17 cellular contexts compared by ENCODE assay signal in genomic region chr4:173478884-173479283, GRCh38. TPM values are rescaled to one million over a fixed set of nuclear protein-coding genes. Genes with fewer than 3 reads are reported as not detected.
A peak's percentile ranks its signal among the peaks of the same experiment; 100 is the strongest.
DNase-seq lines count a peak whose midpoint lies in the region; ATAC-seq and TF ChIP-seq lines count a peak whose summit lies in the region.
"Had no signal": no experiment of that assay in that cellular context is flagged by ENCODE, and none has a peak within 500 bp of the region (broad histone marks: within the 10 kb centered on the region; RNA-seq: fewer than 3 reads in every experiment).

No MANE protein-coding gene starts in this region.

- peaks cover 21% of the 10 kb centered on the region for H3K4me1 ChIP-seq in ACC112 (ENCODE audit: control insufficient read depth, insufficient read depth, low read length, unreplicated experiment)
- H3K4me1 ChIP-seq in ascending aorta: peaks cover 0 to 9% of the 10 kb centered on the region in 2 donors
- H3K4me1 ChIP-seq in mesenchymal stem cell (ENCODE audit: control insufficient read depth, insufficient read depth, low read depth, low read length): no peaks in the 10 kb centered on the region
- H3K4me1 ChIP-seq in smooth muscle cell (ENCODE audit: low read depth): no peaks in the 10 kb centered on the region

- no peak overlapping the region for H3K23ac ChIP-seq in mesenchymal stem cell (ENCODE audit: low read length in 2 of 2)

- H3K4me2 ChIP-seq in mesenchymal stem cell (ENCODE audit: low read length, poor library complexity, severe bottlenecking) (no peak overlapping the region), smooth muscle cell (peak overlapping the region; percentile 49)
- H3K4me2 ChIP-seq: BLaER1 treated with 17β-estradiol and CSF1 and Interleukin-3, amounts not matched to agents 10 nM and 100 nM had no signal

- H3K27me3 Mint-ChIP-seq in natural killer cell (ENCODE audit: low read depth in 2 of 2): no peaks in the 10 kb centered on the region

- no peak overlapping the region for H3K14ac ChIP-seq in mesenchymal stem cell (ENCODE audit: low read length in 2 of 2)

- H3K36me3 ChIP-seq in ACC112 (ENCODE audit: insufficient read depth, low read length) (no peaks in the 10 kb centered on the region), ascending aorta (no peaks in the 10 kb centered on the region), mesenchymal stem cell (ENCODE audit: control insufficient read depth in 1 of 2, insufficient read depth in 2 of 2, low read depth in 1 of 2, low read length in 2 of 2) (no peaks in the 10 kb centered on the region), smooth muscle cell (ENCODE audit: low read depth) (no peaks in the 10 kb centered on the region)

- H2AFZ ChIP-seq in ACC112 (ENCODE audit: low read length, unreplicated experiment) (peak overlapping the region; percentile 94), mesenchymal stem cell (ENCODE audit: low read depth, low read length) (no peak overlapping the region), smooth muscle cell (ENCODE audit: low read depth) (no peak overlapping the region)

- 94% methylated on average over 3 of the region's 4 CpGs for WGBS in mesenchymal stem cell
- WGBS in smooth muscle cell (ENCODE audit: low lambda C conversion rate): 86% methylated on average over 4 of the region's 4 CpGs

- no peaks in the 10 kb centered on the region for H3K36me3 Mint-ChIP-seq in natural killer cell
- H3K36me3 Mint-ChIP-seq: CD8-positive, alpha-beta memory T cell had no signal

- no peak overlapping the region for H2AK5ac ChIP-seq in mesenchymal stem cell (ENCODE audit: low read length, severe bottlenecking)

- H3K4me1 Mint-ChIP-seq in natural killer cell: no peaks in the 10 kb centered on the region
- H3K4me1 Mint-ChIP-seq: CD8-positive, alpha-beta memory T cell had no signal

- H3K27me3 ChIP-seq in ACC112 (ENCODE audit: insufficient read depth, low read length): no peaks in the 10 kb centered on the region
- no peaks in the 10 kb centered on the region for H3K27me3 ChIP-seq in ascending aorta
- no peaks in the 10 kb centered on the region for H3K27me3 ChIP-seq in mesenchymal stem cell (ENCODE audit: control insufficient read depth in 1 of 2, insufficient read depth in 1 of 2, low read length in 2 of 2)
- no peaks in the 10 kb centered on the region for H3K27me3 ChIP-seq in smooth muscle cell (ENCODE audit: low read depth)
- H3K27me3 ChIP-seq: BLaER1 treated with 17β-estradiol and CSF1 and Interleukin-3, amounts not matched to agents 10 nM and 100 nM had no signal

- H3K79me1 ChIP-seq in mesenchymal stem cell (replicated peaks; ENCODE audit: low read length, poor library complexity, severe bottlenecking): no peaks in the 10 kb centered on the region

- H3K18ac ChIP-seq in mesenchymal stem cell (ENCODE audit: low read depth in 1 of 2, low read length in 2 of 2): no peak overlapping the region

- H2BK5ac ChIP-seq in mesenchymal stem cell (ENCODE audit: low read depth, low read length, poor library complexity, severe bottlenecking): no peak overlapping the region

- H3K27ac ChIP-seq in ACC112 (ENCODE audit: low read depth, low read length): peak overlapping the region; percentile 72
- peak overlapping the region; percentile 69 for H3K27ac ChIP-seq in ascending aorta
- H3K27ac ChIP-seq in mesenchymal stem cell (ENCODE audit: low read length, poor library complexity, severe bottlenecking): no peak overlapping the region
- peak overlapping the region; percentile 49 for H3K27ac ChIP-seq in smooth muscle cell (ENCODE audit: low read depth)
- H3K27ac ChIP-seq: BLaER1 treated with 17β-estradiol and CSF1 and Interleukin-3, amounts not matched to agents 10 nM and 100 nM had no signal

- no peak overlapping the region for H2BK12ac ChIP-seq in mesenchymal stem cell (ENCODE audit: low read length in 2 of 2)

- TF ChIP-seq CTCF in ascending aorta (IDR thresholded peaks at IDR 0.05) (no peak), smooth muscle cell (IDR thresholded peaks at IDR 0.05; ENCODE audit: borderline replicate concordance, insufficient read depth, poor library complexity, severe bottlenecking) (no peak), natural killer cell (IDR thresholded peaks at IDR 0.05) (no peak)

- no peak overlapping the region for H2BK120ac ChIP-seq in mesenchymal stem cell (ENCODE audit: low read depth, low read length)

- H3K9ac ChIP-seq in mesenchymal stem cell (ENCODE audit: low read length) (peak overlapping the region; percentile 31), smooth muscle cell (ENCODE audit: low read depth) (no peak overlapping the region)
- H3K9ac ChIP-seq: BLaER1 treated with 17β-estradiol and CSF1 and Interleukin-3, amounts not matched to agents 10 nM and 100 nM had no signal

- H3K4me3 ChIP-seq in ACC112 (ENCODE audit: low read depth, low read length) (peak overlapping the region; percentile 67), ascending aorta (peak overlapping the region in 1 of 2 donors; percentile 35), mesenchymal stem cell (ENCODE audit: insufficient read depth in 1 of 2, low read depth in 1 of 2, low read length in 2 of 2) (no peak overlapping the region), smooth muscle cell (no peak overlapping the region)
- H3K4me3 ChIP-seq: BLaER1 treated with 17β-estradiol and CSF1 and Interleukin-3, amounts not matched to agents 10 nM and 100 nM had no signal

- H3K4me3 Mint-ChIP-seq in natural killer cell: no peak overlapping the region
- H3K4me3 Mint-ChIP-seq: CD8-positive, alpha-beta memory T cell had no signal

- H3K4ac ChIP-seq in mesenchymal stem cell (ENCODE audit: low read depth in 1 of 2, low read length in 2 of 2): no peak overlapping the region

- no peak overlapping the region for H4K8ac ChIP-seq in mesenchymal stem cell (ENCODE audit: low read length)

- no peak overlapping the region for H3K27ac Mint-ChIP-seq in natural killer cell
- H3K27ac Mint-ChIP-seq: CD8-positive, alpha-beta memory T cell had no signal

- H3K9me3 ChIP-seq in ascending aorta: no peaks in the 10 kb centered on the region
- H3K9me3 ChIP-seq in mesenchymal stem cell (ENCODE audit: control insufficient read depth, low read length): no peaks in the 10 kb centered on the region
- no peaks in the 10 kb centered on the region for H3K9me3 ChIP-seq in smooth muscle cell (replicated peaks; ENCODE audit: low read depth)

- intact Hi-C loops in ascending aorta (cut with DNase I) (loop anchor here (5.0 kb wide), 1 partner anchor 52 kb away; no protein-coding TSS in a partner anchor), natural killer cell (cut with micrococcal nuclease) (no loop called here)

- no peak overlapping the region for H4K91ac ChIP-seq in mesenchymal stem cell (ENCODE audit: low read length)

- H4K20me1 ChIP-seq in smooth muscle cell (ENCODE audit: low read depth): no peaks in the 10 kb centered on the region
- H4K20me1 ChIP-seq: BLaER1 treated with 17β-estradiol and CSF1 and Interleukin-3, amounts not matched to agents 10 nM and 100 nM had no signal

- no peaks in the 10 kb centered on the region for H3K79me2 ChIP-seq in ACC112 (ENCODE audit: control insufficient read depth, insufficient read depth, low read length, unreplicated experiment)
- no peaks in the 10 kb centered on the region for H3K79me2 ChIP-seq in smooth muscle cell (ENCODE audit: low read depth)

- ATAC-seq in HG03571 (IDR thresholded peaks at IDR 0.05; ENCODE audit: unreplicated experiment): no peak
- no peak for ATAC-seq in natural killer cell
- ATAC-seq: Panc1 had no signal

- no peak overlapping the region for H2BK15ac ChIP-seq in mesenchymal stem cell (ENCODE audit: low read depth, poor library complexity, severe bottlenecking)

- H3F3A ChIP-seq in smooth muscle cell (ENCODE audit: low read depth): no peaks in the 10 kb centered on the region

- DNase-seq in ascending aorta (ENCODE audit: low spot score in 2 of 2) (no peak), mesenchymal stem cell (no peak), smooth muscle cell (lab: John Stamatoyannopoulos, UW; ENCODE audit: unreplicated experiment) (no peak), COR-L47 (lab: John Stamatoyannopoulos, UW) (no peak), natural killer cell (no peak)
- DNase-seq: CD8-positive, alpha-beta memory T cell; GF-D8; Karpas-422; MM.1S; NCI-H1092 treated with DMSO at 0.1 percent for 48 hours; NCI-H2227 treated with DMSO at 0.1 percent for 48 hours; NCI-H524 treated with DMSO at 0.1 percent for 48 hours had no signal

- H3K9me3 Mint-ChIP-seq in natural killer cell: no peaks in the 10 kb centered on the region
- H3K9me3 Mint-ChIP-seq: CD8-positive, alpha-beta memory T cell had no signal

RNA-seq across cellular contexts. Expression of gene HAND2, which starts 51.1 kb away (rescaled TPM):
- total RNA-seq in ascending aorta: 6.0 TPM
- polyA plus RNA-seq in mesenchymal stem cell (2013, experiment 1 of 2): 171 TPM
- 173 TPM for polyA plus RNA-seq in mesenchymal stem cell (2013, experiment 2 of 2)
- 243 and 265 TPM in 2 replicates for total RNA-seq in smooth muscle cell
- 287 and 324 TPM in 2 replicates for polyA plus RNA-seq in smooth muscle cell
- not detected for total RNA-seq in natural killer cell
- total RNA-seq: CD8-positive, alpha-beta memory T cell; H1 had no signal
- polyA plus RNA-seq: CD8-positive, alpha-beta memory T cell had no signal

Comparison
In these comparisons a context has a peak if more than half of its experiments do, and no peak if none do; other contexts are left out.
1. RNA of gene HAND2, which starts 51.1 kb away (total RNA-seq): 243 to 265 TPM in smooth muscle cell; 6.0 TPM in ascending aorta (single experiment) and not detected in natural killer cell; every median in the first group is over 10 times any median in the second.